ENCODE assay signal across 1 cellular context in the genomic region with DNA sequence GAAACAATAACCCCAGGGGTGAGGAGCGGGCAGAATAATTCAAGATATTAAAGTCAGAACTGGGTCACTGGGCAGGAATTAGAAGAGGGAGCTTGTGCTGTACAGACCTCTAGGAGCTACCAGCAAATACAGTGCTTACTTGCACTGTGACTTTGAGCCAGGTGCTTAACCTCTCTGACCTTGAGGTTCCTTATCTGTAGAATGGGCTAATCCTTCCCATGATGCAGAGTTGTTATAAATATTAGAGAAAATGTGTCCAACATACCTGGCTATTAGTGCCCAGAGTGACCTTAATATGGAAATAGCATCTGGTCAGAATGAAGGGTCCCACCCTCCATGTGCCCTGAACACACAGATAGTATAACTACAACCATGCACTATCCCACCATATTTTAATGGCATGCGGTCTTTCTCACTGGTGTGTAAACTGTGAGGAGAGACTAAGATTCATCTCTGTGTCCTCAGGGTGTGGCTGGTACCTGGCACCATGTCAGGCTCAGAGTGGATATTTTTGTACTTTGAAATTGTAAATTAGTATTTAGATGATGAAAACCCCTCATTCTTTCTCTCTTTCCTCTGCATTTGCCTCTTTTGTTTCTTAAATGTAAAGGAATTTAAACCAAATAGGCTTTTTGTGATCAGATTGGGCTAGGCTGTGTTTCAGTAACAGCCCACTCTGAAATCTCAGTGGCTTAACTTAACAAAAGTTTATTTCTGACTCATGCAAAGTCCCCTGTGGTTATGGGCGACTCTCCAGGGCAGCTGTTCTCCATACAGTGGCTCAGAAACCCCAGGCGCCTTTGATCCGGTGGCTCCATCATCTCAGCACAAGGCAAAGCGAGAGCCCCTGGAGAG.
TF ChIP-seq lines count a peak whose summit lies in the region.

No MANE protein-coding gene starts in this region.

TF ChIP-seq in HEK293, 187 proteins besides CTCF, POLR2A, EP300 and RAD21 (continued from another document and continues in another):
- TF ChIP-seq ZXDB (tag by site-specific recombination; IDR thresholded peaks at IDR 0.05) (no peak), KLF10 (tag by site-specific recombination; IDR thresholded peaks at IDR 0.05) (no peak), ZNF558 (tag by site-specific recombination; IDR thresholded peaks at IDR 0.05) (no peak), ZNF629 (tag by site-specific recombination; IDR thresholded peaks at IDR 0.05) (no peak), ZNF514 (tag by site-specific recombination; IDR thresholded peaks at IDR 0.05) (no peak), ZNF449 (tag by site-specific recombination; IDR thresholded peaks at IDR 0.05) (no peak), ZSCAN16 (tag by site-specific recombination; IDR thresholded peaks at IDR 0.05) (no peak), ZFP41 (tag by site-specific recombination; IDR thresholded peaks at IDR 0.05; ENCODE audit: borderline replicate concordance) (no peak), ZNF155 (tag by site-specific recombination; IDR thresholded peaks at IDR 0.05) (no peak), ZBTB20 (tag by site-specific recombination; IDR thresholded peaks at IDR 0.05) (no peak), ZBTB11 (tag by site-specific recombination; conservative IDR thresholded peaks at IDR 0.05; ENCODE audit: low read depth) (no peak), ZFP3 (tag by site-specific recombination; IDR thresholded peaks at IDR 0.05; ENCODE audit: low read depth) (no peak), ZNF521 (tag by site-specific recombination; IDR thresholded peaks at IDR 0.05) (no peak), OVOL3 (tag by site-specific recombination; IDR thresholded peaks at IDR 0.05) (no peak), ZEB2 (tag by site-specific recombination; IDR thresholded peaks at IDR 0.05) (peak; percentile 40; the same call in 1 of the 2 replicates), ZNF544 (tag by site-specific recombination; IDR thresholded peaks at IDR 0.05) (no peak), ZNF664 (tag by site-specific recombination; IDR thresholded peaks at IDR 0.05) (0 out of 2 replicates have a peak, but pooled peaks have one; percentile 22), ZNF112 (tag by site-specific recombination; IDR thresholded peaks at IDR 0.05) (no peak), ZNF580 (tag by site-specific recombination; IDR thresholded peaks at IDR 0.05) (no peak), ZNF121 (tag by site-specific recombination; IDR thresholded peaks at IDR 0.05) (no peak), ZNF830 (tag by site-specific recombination; IDR thresholded peaks at IDR 0.05; ENCODE audit: low read depth) (no peak), ZNF654 (tag by site-specific recombination; IDR thresholded peaks at IDR 0.05; ENCODE audit: low read depth) (no peak), ZNF19 (tag by site-specific recombination; IDR thresholded peaks at IDR 0.05; ENCODE audit: low read depth) (no peak), ZNF423 (tag by site-specific recombination; IDR thresholded peaks at IDR 0.05) (peak; percentile 45; the same call in 1 of the 2 replicates), ZNF394 (tag by site-specific recombination; IDR thresholded peaks at IDR 0.05; ENCODE audit: borderline replicate concordance) (no peak), ZNF626 (tag by site-specific recombination; IDR thresholded peaks at IDR 0.05) (no peak), ZNF133 (tag by site-specific recombination; IDR thresholded peaks at IDR 0.05) (no peak), WT1 (tag by site-specific recombination; IDR thresholded peaks at IDR 0.05) (no peak), INSM2 (tag by site-specific recombination; IDR thresholded peaks at IDR 0.05) (no peak), ZNF311 (tag by site-specific recombination; IDR thresholded peaks at IDR 0.05; ENCODE audit: borderline replicate concordance) (no peak), ZBTB26 (tag by site-specific recombination; optimal IDR thresholded peaks at IDR 0.05) (no peak), ZNF341 (tag by site-specific recombination; IDR thresholded peaks at IDR 0.05; ENCODE audit: low read depth) (0 out of 2 replicates have a peak, but pooled peaks have one; percentile 9), GLIS1 (tag by site-specific recombination; IDR thresholded peaks at IDR 0.05) (peak; percentile 24; the same call in 1 of the 2 replicates), ZIC2 (tag by site-specific recombination; IDR thresholded peaks at IDR 0.05) (peak; percentile 96), PRDM1 (tag by site-specific recombination; IDR thresholded peaks at IDR 0.05) (no peak), ZFHX2 (tag by site-specific recombination; conservative IDR thresholded peaks at IDR 0.05) (no peak)
- TF ChIP-seq, protein P1, sequence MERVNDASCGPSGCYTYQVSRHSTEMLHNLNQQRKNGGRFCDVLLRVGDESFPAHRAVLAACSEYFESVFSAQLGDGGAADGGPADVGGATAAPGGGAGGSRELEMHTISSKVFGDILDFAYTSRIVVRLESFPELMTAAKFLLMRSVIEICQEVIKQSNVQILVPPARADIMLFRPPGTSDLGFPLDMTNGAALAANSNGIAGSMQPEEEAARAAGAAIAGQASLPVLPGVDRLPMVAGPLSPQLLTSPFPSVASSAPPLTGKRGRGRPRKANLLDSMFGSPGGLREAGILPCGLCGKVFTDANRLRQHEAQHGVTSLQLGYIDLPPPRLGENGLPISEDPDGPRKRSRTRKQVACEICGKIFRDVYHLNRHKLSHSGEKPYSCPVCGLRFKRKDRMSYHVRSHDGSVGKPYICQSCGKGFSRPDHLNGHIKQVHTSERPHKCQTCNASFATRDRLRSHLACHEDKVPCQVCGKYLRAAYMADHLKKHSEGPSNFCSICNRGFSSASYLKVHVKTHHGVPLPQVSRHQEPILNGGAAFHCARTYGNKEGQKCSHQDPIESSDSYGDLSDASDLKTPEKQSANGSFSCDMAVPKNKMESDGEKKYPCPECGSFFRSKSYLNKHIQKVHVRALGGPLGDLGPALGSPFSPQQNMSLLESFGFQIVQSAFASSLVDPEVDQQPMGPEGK (tag by site-specific recombination; IDR thresholded peaks at IDR 0.05) = no peak
- TF ChIP-seq, protein P2, sequence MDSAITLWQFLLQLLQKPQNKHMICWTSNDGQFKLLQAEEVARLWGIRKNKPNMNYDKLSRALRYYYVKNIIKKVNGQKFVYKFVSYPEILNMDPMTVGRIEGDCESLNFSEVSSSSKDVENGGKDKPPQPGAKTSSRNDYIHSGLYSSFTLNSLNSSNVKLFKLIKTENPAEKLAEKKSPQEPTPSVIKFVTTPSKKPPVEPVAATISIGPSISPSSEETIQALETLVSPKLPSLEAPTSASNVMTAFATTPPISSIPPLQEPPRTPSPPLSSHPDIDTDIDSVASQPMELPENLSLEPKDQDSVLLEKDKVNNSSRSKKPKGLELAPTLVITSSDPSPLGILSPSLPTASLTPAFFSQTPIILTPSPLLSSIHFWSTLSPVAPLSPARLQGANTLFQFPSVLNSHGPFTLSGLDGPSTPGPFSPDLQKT (IDR thresholded peaks at IDR 0.05; ENCODE audit: borderline replicate concordance, low read depth, low read length) = no peak
- TF ChIP-seq, protein P3, sequence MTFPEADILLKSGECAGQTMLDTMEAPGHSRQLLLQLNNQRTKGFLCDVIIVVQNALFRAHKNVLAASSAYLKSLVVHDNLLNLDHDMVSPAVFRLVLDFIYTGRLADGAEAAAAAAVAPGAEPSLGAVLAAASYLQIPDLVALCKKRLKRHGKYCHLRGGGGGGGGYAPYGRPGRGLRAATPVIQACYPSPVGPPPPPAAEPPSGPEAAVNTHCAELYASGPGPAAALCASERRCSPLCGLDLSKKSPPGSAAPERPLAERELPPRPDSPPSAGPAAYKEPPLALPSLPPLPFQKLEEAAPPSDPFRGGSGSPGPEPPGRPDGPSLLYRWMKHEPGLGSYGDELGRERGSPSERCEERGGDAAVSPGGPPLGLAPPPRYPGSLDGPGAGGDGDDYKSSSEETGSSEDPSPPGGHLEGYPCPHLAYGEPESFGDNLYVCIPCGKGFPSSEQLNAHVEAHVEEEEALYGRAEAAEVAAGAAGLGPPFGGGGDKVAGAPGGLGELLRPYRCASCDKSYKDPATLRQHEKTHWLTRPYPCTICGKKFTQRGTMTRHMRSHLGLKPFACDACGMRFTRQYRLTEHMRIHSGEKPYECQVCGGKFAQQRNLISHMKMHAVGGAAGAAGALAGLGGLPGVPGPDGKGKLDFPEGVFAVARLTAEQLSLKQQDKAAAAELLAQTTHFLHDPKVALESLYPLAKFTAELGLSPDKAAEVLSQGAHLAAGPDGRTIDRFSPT (tag by site-specific recombination; IDR thresholded peaks at IDR 0.05) = no peak
- TF ChIP-seq, protein P4, sequence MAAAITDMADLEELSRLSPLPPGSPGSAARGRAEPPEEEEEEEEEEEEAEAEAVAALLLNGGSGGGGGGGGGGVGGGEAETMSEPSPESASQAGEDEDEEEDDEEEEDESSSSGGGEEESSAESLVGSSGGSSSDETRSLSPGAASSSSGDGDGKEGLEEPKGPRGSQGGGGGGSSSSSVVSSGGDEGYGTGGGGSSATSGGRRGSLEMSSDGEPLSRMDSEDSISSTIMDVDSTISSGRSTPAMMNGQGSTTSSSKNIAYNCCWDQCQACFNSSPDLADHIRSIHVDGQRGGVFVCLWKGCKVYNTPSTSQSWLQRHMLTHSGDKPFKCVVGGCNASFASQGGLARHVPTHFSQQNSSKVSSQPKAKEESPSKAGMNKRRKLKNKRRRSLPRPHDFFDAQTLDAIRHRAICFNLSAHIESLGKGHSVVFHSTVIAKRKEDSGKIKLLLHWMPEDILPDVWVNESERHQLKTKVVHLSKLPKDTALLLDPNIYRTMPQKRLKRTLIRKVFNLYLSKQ (tag by site-specific recombination; IDR thresholded peaks at IDR 0.05; ENCODE audit: borderline replicate concordance) = no peak
- TF ChIP-seq, protein P5, sequence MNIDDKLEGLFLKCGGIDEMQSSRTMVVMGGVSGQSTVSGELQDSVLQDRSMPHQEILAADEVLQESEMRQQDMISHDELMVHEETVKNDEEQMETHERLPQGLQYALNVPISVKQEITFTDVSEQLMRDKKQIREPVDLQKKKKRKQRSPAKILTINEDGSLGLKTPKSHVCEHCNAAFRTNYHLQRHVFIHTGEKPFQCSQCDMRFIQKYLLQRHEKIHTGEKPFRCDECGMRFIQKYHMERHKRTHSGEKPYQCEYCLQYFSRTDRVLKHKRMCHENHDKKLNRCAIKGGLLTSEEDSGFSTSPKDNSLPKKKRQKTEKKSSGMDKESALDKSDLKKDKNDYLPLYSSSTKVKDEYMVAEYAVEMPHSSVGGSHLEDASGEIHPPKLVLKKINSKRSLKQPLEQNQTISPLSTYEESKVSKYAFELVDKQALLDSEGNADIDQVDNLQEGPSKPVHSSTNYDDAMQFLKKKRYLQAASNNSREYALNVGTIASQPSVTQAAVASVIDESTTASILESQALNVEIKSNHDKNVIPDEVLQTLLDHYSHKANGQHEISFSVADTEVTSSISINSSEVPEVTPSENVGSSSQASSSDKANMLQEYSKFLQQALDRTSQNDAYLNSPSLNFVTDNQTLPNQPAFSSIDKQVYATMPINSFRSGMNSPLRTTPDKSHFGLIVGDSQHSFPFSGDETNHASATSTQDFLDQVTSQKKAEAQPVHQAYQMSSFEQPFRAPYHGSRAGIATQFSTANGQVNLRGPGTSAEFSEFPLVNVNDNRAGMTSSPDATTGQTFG (tag by site-specific recombination; IDR thresholded peaks at IDR 0.05; ENCODE audit: borderline replicate concordance) = no peak
